In the genomic region with DNA sequence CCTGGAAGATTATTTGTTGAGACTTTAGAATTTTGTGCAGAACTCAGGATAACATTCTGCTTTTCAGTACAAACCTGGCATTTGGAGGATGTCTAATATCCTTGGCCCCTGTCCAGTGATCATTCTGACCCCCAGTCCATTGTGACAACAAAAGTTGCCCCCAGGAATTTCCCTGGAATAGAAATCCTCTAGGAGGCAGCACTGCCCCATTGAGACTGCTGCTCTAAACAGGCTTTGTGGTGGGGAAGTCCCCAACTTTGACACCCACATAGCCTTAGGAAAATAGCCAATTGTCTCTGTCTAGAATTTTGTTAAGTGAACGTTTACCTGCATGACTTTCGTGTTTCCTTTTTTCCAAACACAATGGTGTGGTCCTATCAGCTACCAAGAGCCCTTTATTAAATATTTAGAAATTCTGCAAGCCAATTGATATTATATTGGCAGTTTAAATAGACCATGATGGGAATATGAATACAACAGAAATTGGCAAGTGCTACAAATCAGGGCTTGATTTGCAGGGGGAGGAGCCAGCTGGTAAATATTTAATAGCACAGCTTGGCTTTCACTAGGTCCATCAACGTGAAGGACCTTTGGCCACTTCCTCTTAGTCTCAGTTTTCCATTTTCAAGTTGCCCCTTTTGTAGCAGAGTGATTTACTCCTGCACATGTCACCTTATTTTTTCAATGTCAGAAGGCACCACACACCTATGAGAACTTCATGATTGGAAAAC, we compare ENCODE assay signal across 8 cellular contexts.
DNase-seq lines count a peak whose midpoint lies in the region; TF ChIP-seq lines count a peak whose summit lies in the region.

No MANE protein-coding gene starts in this region.

- H3K36me3 ChIP-seq in OCI-LY1 (ENCODE audit: insufficient read depth, low read length) (no peaks in the 10 kb centered on the region), smooth muscle cell (ENCODE audit: low read depth) (no peaks in the 10 kb centered on the region)

- DNase-seq in ELF-1 (ENCODE audit: low read depth, low spot score) (peak; percentile 58), H4 (ENCODE audit: low spot score) (peak; percentile 24), fibroblast of pulmonary artery (ENCODE audit: low read depth) (peak; percentile 66), smooth muscle cell (lab: John Stamatoyannopoulos, UW; ENCODE audit: unreplicated experiment) (no peak), glutamatergic neuron (no peak)
- no peak for DNase-seq in activated CD8-positive, alpha-beta memory T cell treated with anti-CD3 and anti-CD28 coated beads for 24 hours
- DNase-seq in activated CD4-positive, alpha-beta T cell treated with anti-CD3 and anti-CD28 coated beads for 1 hour, result no peak

- no peak overlapping the region for H3K4me3 Mint-ChIP-seq in glutamatergic neuron (ENCODE audit: unreplicated experiment)

- no peak overlapping the region for H3K27ac ChIP-seq in OCI-LY1 (ENCODE audit: low read depth, low read length, poor library complexity, severe bottlenecking)
- no peak overlapping the region for H3K27ac ChIP-seq in smooth muscle cell (ENCODE audit: low read depth)

- H3F3A ChIP-seq in OCI-LY1 (ENCODE audit: insufficient read depth, low read length), result no peaks in the 10 kb centered on the region
- no peaks in the 10 kb centered on the region for H3F3A ChIP-seq in smooth muscle cell (ENCODE audit: low read depth)

- H4K20me1 ChIP-seq in OCI-LY1 (ENCODE audit: insufficient read depth, low read length), result no peaks in the 10 kb centered on the region
- no peaks in the 10 kb centered on the region for H4K20me1 ChIP-seq in smooth muscle cell (ENCODE audit: low read depth)

- no peaks in the 10 kb centered on the region for H3K9me3 Mint-ChIP-seq in glutamatergic neuron (ENCODE audit: unreplicated experiment)

- H3K79me2 ChIP-seq in OCI-LY1 (ENCODE audit: insufficient read depth, low read length) (no peaks in the 10 kb centered on the region), smooth muscle cell (ENCODE audit: low read depth) (no peaks in the 10 kb centered on the region)

- H3K4me1 ChIP-seq in OCI-LY1 (ENCODE audit: insufficient read depth, low read length, severe bottlenecking) (no peaks in the 10 kb centered on the region), smooth muscle cell (ENCODE audit: low read depth) (no peaks in the 10 kb centered on the region)

- TF ChIP-seq CTCF in OCI-LY1 (IDR thresholded peaks at IDR 0.05; ENCODE audit: low read length) (peak; percentile 17; the same call in 1 of the 2 replicates), fibroblast of pulmonary artery (IDR thresholded peaks at IDR 0.05; ENCODE audit: low read length, missing control alignments) (peak; percentile 91), smooth muscle cell (IDR thresholded peaks at IDR 0.05; ENCODE audit: borderline replicate concordance, insufficient read depth, poor library complexity, severe bottlenecking) (peak; percentile 64), glutamatergic neuron (IDR thresholded peaks at IDR 0.05; ENCODE audit: partially characterized antibody, unreplicated experiment) (no peak)

- no peak overlapping the region for H3K4me2 ChIP-seq in OCI-LY1 (ENCODE audit: low read length)
- H3K4me2 ChIP-seq in smooth muscle cell, result no peak overlapping the region

- H3K9me3 ChIP-seq in OCI-LY1 (ENCODE audit: low read length), result no peaks in the 10 kb centered on the region
- H3K9me3 ChIP-seq in smooth muscle cell (replicated peaks; ENCODE audit: low read depth), result peaks cover 3% of the 10 kb centered on the region

- H3K4me1 Mint-ChIP-seq in glutamatergic neuron (ENCODE audit: low read depth, unreplicated experiment), result no peaks in the 10 kb centered on the region

- no peak overlapping the region for H3K9ac ChIP-seq in OCI-LY1 (ENCODE audit: low read length)
- no peak overlapping the region for H3K9ac ChIP-seq in smooth muscle cell (ENCODE audit: low read depth)

- H3K9me2 ChIP-seq in OCI-LY1 (ENCODE audit: low read depth, low read length), result no peaks in the 10 kb centered on the region; the same call in 1 of the 2 replicates

- no peak overlapping the region for H2AFZ ChIP-seq in OCI-LY1 (ENCODE audit: low read length)
- H2AFZ ChIP-seq in smooth muscle cell (ENCODE audit: low read depth), result no peak overlapping the region

- H3K27me3 ChIP-seq in OCI-LY1 (ENCODE audit: insufficient read depth, low read length) (no peaks in the 10 kb centered on the region), smooth muscle cell (ENCODE audit: low read depth) (no peaks in the 10 kb centered on the region)

- H3K27ac Mint-ChIP-seq in glutamatergic neuron (ENCODE audit: unreplicated experiment), result no peak overlapping the region

- no peaks in the 10 kb centered on the region for H3K27me3 Mint-ChIP-seq in glutamatergic neuron (ENCODE audit: unreplicated experiment)

- H3K4me3 ChIP-seq in OCI-LY1 (ENCODE audit: low read depth, low read length, poor library complexity, severe bottlenecking), result no peak overlapping the region
- H3K4me3 ChIP-seq in fibroblast of pulmonary artery (replicated peaks; ENCODE audit: low read depth, low read length), result no peak overlapping the region
- no peak overlapping the region for H3K4me3 ChIP-seq in smooth muscle cell

- H3K36me3 Mint-ChIP-seq in glutamatergic neuron (ENCODE audit: unreplicated experiment), result no peaks in the 10 kb centered on the region

- 51% methylated on average over 3 of the region's 3 CpGs for WGBS in smooth muscle cell (ENCODE audit: low lambda C conversion rate)

Comparison
In these comparisons a context has a peak if more than half of its experiments do, and no peak if none do; other contexts are left out.
1. DNase-seq: peak in ELF-1 (single experiment), H4 (single experiment) and fibroblast of pulmonary artery (single experiment); none in smooth muscle cell (single experiment), glutamatergic neuron (single experiment), activated CD8-positive, alpha-beta memory T cell treated with anti-CD3 and anti-CD28 coated beads for 24 hours (single experiment) and activated CD4-positive, alpha-beta T cell treated with anti-CD3 and anti-CD28 coated beads for 1 hour (single experiment).